In the genomic region with DNA sequence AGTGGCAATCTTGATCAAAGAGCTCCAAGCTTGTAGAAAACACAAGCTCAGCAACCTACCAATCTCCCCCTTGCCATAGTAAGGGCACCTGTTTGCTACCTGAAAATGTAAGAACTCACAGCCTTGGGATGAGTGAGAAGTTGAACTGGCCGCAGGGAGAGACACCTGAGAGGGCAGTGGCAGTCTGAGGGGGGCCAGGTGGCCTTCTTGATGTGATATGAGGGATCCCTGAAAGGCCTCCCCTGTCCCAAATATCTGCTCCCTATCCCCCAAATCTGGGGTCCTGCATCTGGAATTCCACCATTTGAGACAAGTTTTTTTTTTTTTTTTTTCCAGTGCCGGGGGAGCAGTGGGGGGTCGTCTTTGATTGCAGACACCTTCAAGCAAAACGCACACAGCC, we compare ENCODE assay signal across 12 cellular contexts.
DNase-seq lines count a peak whose midpoint lies in the region; ATAC-seq and TF ChIP-seq lines count a peak whose summit lies in the region.
"Had no signal": no experiment of that assay in that cellular context is flagged by ENCODE, and none has a peak within 500 bp of the region (broad histone marks: within the 10 kb centered on the region; RNA-seq: fewer than 3 reads in every experiment).

No MANE protein-coding gene starts in this region.

- H3K9me3 ChIP-seq in colonic mucosa, result no peaks in the 10 kb centered on the region
- no peaks in the 10 kb centered on the region for H3K9me3 ChIP-seq in muscle layer of colon (ENCODE audit: low read length)
- H3K9me3 ChIP-seq: BE2C, pancreas had no signal

- intact Hi-C loops in cardiac septum (cut with DNase I), result no loop called here
- intact Hi-C loops in left ventricle myocardium superior (cut with micrococcal nuclease), result no loop called here
- intact Hi-C loops in colonic mucosa (cut with DNase I), result no loop called here

- H3K36me3 ChIP-seq in colonic mucosa (no peaks in the 10 kb centered on the region), muscle layer of colon (ENCODE audit: insufficient read depth, low read length) (no peaks in the 10 kb centered on the region), urinary bladder (ENCODE audit: insufficient read depth) (no peaks in the 10 kb centered on the region)
- H3K36me3 ChIP-seq: BE2C, pancreas had no signal

- H3K27ac ChIP-seq in colonic mucosa, result peak overlapping the region; percentile 95
- H3K27ac ChIP-seq in muscle layer of colon (ENCODE audit: low read depth, low read length), result peak overlapping the region; percentile 70
- H3K27ac ChIP-seq in urinary bladder (ENCODE audit: low read depth), result no peak overlapping the region

- H3K4me1 ChIP-seq in colonic mucosa (peaks cover 5% of the 10 kb centered on the region), muscle layer of colon (ENCODE audit: insufficient read depth, low read length) (peaks cover 16% of the 10 kb centered on the region), urinary bladder (ENCODE audit: insufficient read depth) (no peaks in the 10 kb centered on the region)

- H3K27me3 ChIP-seq in colonic mucosa (no peaks in the 10 kb centered on the region), muscle layer of colon (ENCODE audit: control insufficient read depth in 1 of 2, insufficient read depth in 2 of 2, low read length in 2 of 2) (no peaks in the 10 kb centered on the region)
- H3K27me3 ChIP-seq: BE2C, pancreas had no signal

- ATAC-seq in left ventricle myocardium superior (no peak), GM21619 (IDR thresholded peaks at IDR 0.05; ENCODE audit: unreplicated experiment) (no peak)

- H3K4me3 ChIP-seq in colonic mucosa, result no peak overlapping the region
- no peak overlapping the region for H3K4me3 ChIP-seq in muscle layer of colon (ENCODE audit: low read depth in 1 of 2, low read length in 2 of 2)
- H3K4me3 ChIP-seq in urinary bladder (ENCODE audit: low read depth, low read length), result peak overlapping the region; percentile 67

- H3K9ac ChIP-seq in colonic mucosa (ENCODE audit: low read depth in 2 of 2, low read length in 2 of 2) (peak overlapping the region in 1 of 2 donors; percentile 62), muscle layer of colon (ENCODE audit: low read length) (no peak overlapping the region)

- WGBS in urinary bladder, result 62% methylated on average over 4 of the region's 4 CpGs

- peak; percentile 31 for DNase-seq in cardiac septum (ENCODE audit: low spot score)
- DNase-seq in left ventricle myocardium superior, result no peak
- DNase-seq in colonic mucosa, result no peak
- DNase-seq in NCI-H2107 treated with DMSO at 0.1 percent for 48 hours (lab: John Stamatoyannopoulos, UW; ENCODE audit: unreplicated experiment), result no peak
- DNase-seq in NK-92 treated with Interleukin-12 subunit alpha and Interleukin-12 subunit beta, amount 100 ng/mL, for 24 hours (lab: John Stamatoyannopoulos, UW), result no peak
- DNase-seq: activated CD8-positive, alpha-beta memory T cell treated with anti-CD3 and anti-CD28 coated beads for 24 hours; BE2C; stimulated activated CD8-positive, alpha-beta memory T cell treated with anti-CD3 and anti-CD28 coated beads, Interleukin-4, amount 100 ng/mL, for 48 hours had no signal

- no peak for TF ChIP-seq CTCF in colonic mucosa (IDR thresholded peaks at IDR 0.05)
